26 cellular contexts compared by ENCODE assay signal in genomic region chr13:36763322-36763721, GRCh38.
"Had no signal": no experiment of that assay in that cellular context is flagged by ENCODE, and none has a peak within 500 bp of the region (broad histone marks: within the 10 kb centered on the region; RNA-seq: fewer than 3 reads in every experiment).

No MANE protein-coding gene starts in this region.

- FAIRE-seq: endothelial cell of umbilical vein, keratinocyte, TTC549 had no signal

- H3K9me3 ChIP-seq: colonic mucosa, testis had no signal

- H3K4me1 ChIP-seq: colonic mucosa, heart left ventricle, lower lobe of right lung, testis, upper lobe of left lung had no signal

- H3K36me3 Mint-ChIP-seq: brain had no signal

- H3K27me3 ChIP-seq: colonic mucosa, dorsolateral prefrontal cortex, heart left ventricle, testis, upper lobe of left lung had no signal

- H3K4me1 Mint-ChIP-seq: activated T-helper 17 cell treated with anti-CD3 and anti-CD28 coated beads, Interleukin-2, amount 50 U/mL, for 72 hours; central memory CD8-positive, alpha-beta T cell; natural killer cell had no signal

- H3K27ac Mint-ChIP-seq: activated CD8-positive, alpha-beta T cell treated with anti-CD3 and anti-CD28 coated beads, Interleukin-2, amount 10 ng/mL, durations not matched to agents 7 days and 5 days; activated naive CD4-positive, alpha-beta T cell treated with anti-CD3 and anti-CD28 coated beads, Interleukin-2, amount 50 U/mL, for 72 hours; activated T-cell treated with anti-CD3 and anti-CD28 coated beads, Interleukin-2, amount 50 U/mL, for 24 hours; activated T-helper 17 cell treated with anti-CD3 and anti-CD28 coated beads, Interleukin-2, amount 50 U/mL, for 72 hours; brain; effector memory CD8-positive, alpha-beta T cell; natural killer cell had no signal

- H3K36me3 ChIP-seq: colonic mucosa, heart left ventricle, lower lobe of right lung, upper lobe of left lung, WERI-Rb-1 had no signal

- H3K27ac ChIP-seq: colonic mucosa, dorsolateral prefrontal cortex, heart left ventricle, lower lobe of right lung, testis, upper lobe of left lung, WERI-Rb-1 had no signal

- H3K4me3 Mint-ChIP-seq: activated CD8-positive, alpha-beta T cell treated with anti-CD3 and anti-CD28 coated beads, Interleukin-2, amount 10 ng/mL, durations not matched to agents 7 days and 5 days; activated T-cell treated with anti-CD3 and anti-CD28 coated beads, Interleukin-2, amount 50 U/mL, for 24 hours; activated T-helper 17 cell treated with anti-CD3 and anti-CD28 coated beads, Interleukin-2, amount 50 U/mL, for 72 hours; brain; central memory CD8-positive, alpha-beta T cell; effector memory CD8-positive, alpha-beta T cell; natural killer cell had no signal

- H3K4me3 ChIP-seq: colonic mucosa, dorsolateral prefrontal cortex, heart left ventricle, lower lobe of right lung, testis, upper lobe of left lung had no signal

- DNase-seq: activated CD4-positive, alpha-beta T cell treated with anti-CD3 and anti-CD28 coated beads for 1 hour; activated CD4-positive, alpha-beta T cell treated with anti-CD3 and anti-CD28 coated beads, Interleukin-2, amount 50 U/mL, for 1 hour; activated CD8-positive, alpha-beta T cell treated with anti-CD3 and anti-CD28 coated beads, Interleukin-2, amount 10 ng/mL, durations not matched to agents 7 days and 5 days; activated T-cell treated with anti-CD3 and anti-CD28 coated beads, Interleukin-2, amount 50 U/mL, for 24 hours; aorta; colonic mucosa; dorsolateral prefrontal cortex; effector memory CD8-positive, alpha-beta T cell; heart left ventricle; left colon; lower lobe of right lung; natural killer cell; stimulated activated CD4-positive, alpha-beta T cell treated with anti-CD3 and anti-CD28 coated beads, Interleukin-2, amount 100 ng/mL, for 48 hours; stimulated activated CD8-positive, alpha-beta memory T cell treated with anti-CD3 and anti-CD28 coated beads, Interleukin-4, amount 100 ng/mL, for 48 hours; stimulated activated naive CD4-positive, alpha-beta T cell; T-helper 1 cell; testis; WERI-Rb-1 had no signal
